In the genomic region with DNA sequence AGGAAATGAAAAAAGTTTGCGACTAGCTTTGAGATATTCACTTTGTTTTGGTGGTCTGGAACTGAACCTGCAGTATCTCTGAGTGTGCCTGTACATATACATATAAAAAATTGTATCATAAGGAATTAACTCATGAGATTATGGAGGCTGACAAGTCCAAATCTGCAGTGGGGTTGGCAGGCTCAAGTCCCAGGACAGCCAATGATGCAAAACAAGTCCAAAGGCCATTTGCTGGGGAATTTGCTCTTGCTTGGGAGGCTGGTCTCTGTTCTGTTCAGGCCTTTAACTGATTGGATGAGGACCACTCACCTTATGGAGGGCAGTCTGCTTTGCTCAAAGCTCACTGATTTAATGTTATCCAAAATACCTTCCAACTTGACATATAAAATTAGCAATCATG, we compare ENCODE assay signal across 24 cellular contexts.
DNase-seq lines count a peak whose midpoint lies in the region; ATAC-seq, FAIRE-seq and TF ChIP-seq lines count a peak whose summit lies in the region.
"Had no signal": no experiment of that assay in that cellular context is flagged by ENCODE, and none has a peak within 500 bp of the region (broad histone marks: within the 10 kb centered on the region; RNA-seq: fewer than 3 reads in every experiment).

No MANE protein-coding gene starts in this region.

- peaks cover 7% of the 10 kb centered on the region for H3K27me3 Mint-ChIP-seq in GM23338 (ENCODE audit: insufficient read depth, low read depth, poor library complexity)
- no peaks in the 10 kb centered on the region for H3K27me3 Mint-ChIP-seq in endodermal cell (ENCODE audit: insufficient read depth)
- H3K27me3 Mint-ChIP-seq in osteocyte (ENCODE audit: unreplicated experiment) = no peaks in the 10 kb centered on the region
- H3K27me3 Mint-ChIP-seq: B cell had no signal

- no peak for TF ChIP-seq POLR2A in HepG2 (IDR thresholded peaks at IDR 0.05; ENCODE audit: insufficient read depth in 1 of 2, low read depth in 2 of 2, low read length in 2 of 2)

- H4K20me1 ChIP-seq in GM23338 (replicated peaks; ENCODE audit: insufficient read depth) (peaks cover 19% of the 10 kb centered on the region), HepG2 (ENCODE audit: insufficient read depth, low read length) (no peaks in the 10 kb centered on the region)
- H4K20me1 ChIP-seq: BLaER1 had no signal

- H3K27ac Mint-ChIP-seq in GM23338 (no peak overlapping the region), endodermal cell (peak overlapping the region; percentile 28), osteocyte (ENCODE audit: unreplicated experiment) (no peak overlapping the region)
- H3K27ac Mint-ChIP-seq: B cell; CD4-positive, CD25-positive, alpha-beta regulatory T cell; CD8-positive, alpha-beta T cell; HFFc6 had no signal

- 0 out of 2 replicates have a peak, but pooled peaks cover 5% of the 10 kb centered on the region for H3F3A ChIP-seq in GM23338 (replicated peaks; ENCODE audit: low read depth)

- no peak for TF ChIP-seq RAD21 in HepG2 (CRISPR knock-in tag; IDR thresholded peaks at IDR 0.05)

- no peaks in the 10 kb centered on the region for H3K36me3 ChIP-seq in GM23338 (ENCODE audit: insufficient read depth)
- peaks cover 40% of the 10 kb centered on the region for H3K36me3 ChIP-seq in endodermal cell (ENCODE audit: control insufficient read depth, insufficient read depth, low read length)
- H3K36me3 ChIP-seq in HepG2 (replicated peaks in 1 of 2; ENCODE audit: control insufficient read depth in 1 of 2, insufficient read depth in 2 of 2, low read length in 2 of 2) = no peaks in the 10 kb centered on the region
- no peaks in the 10 kb centered on the region for H3K36me3 ChIP-seq in skeletal muscle satellite cell (ENCODE audit: insufficient read depth, low read length)
- no peaks in the 10 kb centered on the region for H3K36me3 ChIP-seq in heart right ventricle
- H3K36me3 ChIP-seq: BLaER1, HAP-1 had no signal

- WGBS in endodermal cell (ENCODE audit: insufficient coverage in 1 of 2, insufficient read length in 1 of 2), 2 experiments = no CpG with 5 or more reads among the region's 1 CpG
- 91% methylated on average over 1 of the region's 1 CpG for WGBS in HepG2 (ENCODE audit: low lambda C conversion rate)
- WGBS in heart right ventricle, 2 donors = 97 to 100% methylated on average over 1 of the region's 1 CpG

- CTCF ChIA-PET in HepG2 (lab: Yijun Ruan, JAX; ENCODE audit: low intra/inter-chr PET ratio, low total read pairs) = no interaction called here

- no TSS peak for BruUV-seq in HepG2 (replicated peaks; lab: Mats Ljungman, UMichigan)

- no peak for TF ChIP-seq EP300 in HepG2 (IDR thresholded peaks at IDR 0.05; ENCODE audit: low read depth in 2 of 2, low read length in 2 of 2)
- no peak for TF ChIP-seq EP300 in HepG2 (CRISPR knock-in tag; IDR thresholded peaks at IDR 0.05; ENCODE audit: borderline replicate concordance)

- H3K36me3 Mint-ChIP-seq in GM23338 (ENCODE audit: low read depth) (peaks cover 51% of the 10 kb centered on the region), endodermal cell (ENCODE audit: low read depth) (peaks cover 77% of the 10 kb centered on the region), osteocyte (ENCODE audit: unreplicated experiment) (no peaks in the 10 kb centered on the region)
- H3K36me3 Mint-ChIP-seq: CD4-positive, CD25-positive, alpha-beta regulatory T cell; CD8-positive, alpha-beta T cell had no signal

- no peak for FAIRE-seq in HepG2 (lab: Jason Lieb, UNC)
- FAIRE-seq: A204.1, G401.6, GM19239, H54 had no signal

- H3K9ac ChIP-seq in endodermal cell (ENCODE audit: extremely low read depth, low read length, poor library complexity, severe bottlenecking) (no peak overlapping the region), HepG2 (ENCODE audit: insufficient read depth, low read depth, low read length) (no peak overlapping the region), skeletal muscle satellite cell (ENCODE audit: low read depth, low read length) (peak overlapping the region; percentile 13)
- H3K9ac ChIP-seq: BLaER1, GM23248 had no signal

- no peak overlapping the region for H3K4me3 ChIP-seq in GM23338
- no peak overlapping the region for H3K4me3 ChIP-seq in endodermal cell (ENCODE audit: low read length)
- H3K4me3 ChIP-seq in HepG2 (replicated peaks in 1 of 3; ENCODE audit: insufficient read depth in 1 of 3, low read depth in 2 of 3, low read length in 3 of 3) = no peak overlapping the region
- H3K4me3 ChIP-seq in skeletal muscle satellite cell (ENCODE audit: low read length) = no peak overlapping the region
- no peak overlapping the region for H3K4me3 ChIP-seq in heart right ventricle
- H3K4me3 ChIP-seq: BLaER1, GM23248, HAP-1 had no signal

- DNase-seq in GM23338 (ENCODE audit: low spot score) (no peak), endodermal cell (no peak), HepG2 (ENCODE audit: low spot score) (no peak), nucleus accumbens (lab: John Stamatoyannopoulos, UW) (no peak), heart right ventricle (no peak), osteocyte (ENCODE audit: extremely low spot score, unreplicated experiment) (no peak)
- DNase-seq: Caco-2; CD4-positive, CD25-positive, alpha-beta regulatory T cell; CD8-positive, alpha-beta T cell; DMS153; DND-41; GM23248; HFFc6 had no signal

- 0 out of 2 replicates have a peak overlapping the region, but pooled peaks have one; percentile 39 for H3K27ac ChIP-seq in GM23338 (ENCODE audit: low read depth)
- H3K27ac ChIP-seq in endodermal cell (ENCODE audit: low read depth, low read length) = no peak overlapping the region
- H3K27ac ChIP-seq in HepG2 (ENCODE audit: extremely low read length, insufficient read depth, low read length) = no peak overlapping the region
- H3K27ac ChIP-seq in heart right ventricle = no peak overlapping the region
- H3K27ac ChIP-seq: 22Rv1, BLaER1, C4-2B, GM23248 had no signal

- H3K4me1 Mint-ChIP-seq in GM23338 (peaks cover 31% of the 10 kb centered on the region; the same call in 2 of the 3 replicates), endodermal cell (peaks cover 22% of the 10 kb centered on the region), osteocyte (ENCODE audit: unreplicated experiment) (peaks cover 9% of the 10 kb centered on the region)

- H3K4me2 ChIP-seq in GM23338 = no peak overlapping the region
- no peak overlapping the region for H3K4me2 ChIP-seq in HepG2 (ENCODE audit: low read depth, low read length)
- no peak overlapping the region for H3K4me2 ChIP-seq in skeletal muscle satellite cell (ENCODE audit: low read length)

- H3K9me3 ChIP-seq in endodermal cell (ENCODE audit: control insufficient read depth, low read length) (peaks cover 6% of the 10 kb centered on the region), HepG2 (ENCODE audit: low read length) (no peaks in the 10 kb centered on the region), skeletal muscle satellite cell (replicated peaks; ENCODE audit: low read length) (no peaks in the 10 kb centered on the region), heart right ventricle (no peaks in the 10 kb centered on the region)
- H3K9me3 ChIP-seq: Caco-2, HAP-1 had no signal

- POLR2A ChIA-PET in HepG2 (lab: Yijun Ruan, JAX) = no interaction called here

- ATAC-seq in GM23338 (no peak), HepG2 (no peak), heart right ventricle (no peak), SK-N-SH treated with all-trans-retinoic acid at 6 μM for 48 hours (no peak)
- ATAC-seq: CD8-positive, alpha-beta T cell had no signal

- peaks cover 5% of the 10 kb centered on the region; the same call in 1 of the 2 replicates for H3K9me2 ChIP-seq in GM23338 (ENCODE audit: insufficient read depth)

- intact Hi-C loops in HepG2 (cut with micrococcal nuclease; ENCODE audit: unreplicated experiment) (no loop called here), heart right ventricle (cut with DNase I) (loop anchor here in 1 of 10 donors (10.0 kb wide), 1 partner anchor 79 kb away; no protein-coding TSS in a partner anchor)

- H3K4me3 Mint-ChIP-seq in GM23338 (no peak overlapping the region), endodermal cell (no peak overlapping the region), osteocyte (ENCODE audit: unreplicated experiment) (no peak overlapping the region)
- H3K4me3 Mint-ChIP-seq: B cell; CD4-positive, CD25-positive, alpha-beta regulatory T cell; CD8-positive, alpha-beta T cell; HFFc6 had no signal

- TF ChIP-seq CTCF in GM23338 (conservative IDR thresholded peaks at IDR 0.05; ENCODE audit: low read depth in 2 of 2) = no peak
- TF ChIP-seq CTCF in endodermal cell (conservative IDR thresholded peaks at IDR 0.05) = no peak
- no peak for TF ChIP-seq CTCF in HepG2 (CRISPR knock-in tag; IDR thresholded peaks at IDR 0.05)
- TF ChIP-seq CTCF in heart right ventricle (IDR thresholded peaks at IDR 0.05) = no peak
- TF ChIP-seq CTCF in osteocyte (IDR thresholded peaks at IDR 0.05) = no peak

- H3K9me3 Mint-ChIP-seq in GM23338 (no peaks in the 10 kb centered on the region; the same call in 2 of the 3 replicates), endodermal cell (peaks cover 8% of the 10 kb centered on the region), osteocyte (ENCODE audit: unreplicated experiment) (no peaks in the 10 kb centered on the region)
- H3K9me3 Mint-ChIP-seq: CD4-positive, CD25-positive, alpha-beta regulatory T cell; CD8-positive, alpha-beta T cell; HFFc6 had no signal

- H3K4me1 ChIP-seq in GM23338 (ENCODE audit: insufficient read depth) = peaks cover 24% of the 10 kb centered on the region
- H3K4me1 ChIP-seq in endodermal cell (ENCODE audit: control insufficient read depth, insufficient read depth, low read length) = no peaks in the 10 kb centered on the region
- H3K4me1 ChIP-seq in HepG2 (ENCODE audit: insufficient read depth, low read length) = peaks cover 37% of the 10 kb centered on the region
- peaks cover 32% of the 10 kb centered on the region for H3K4me1 ChIP-seq in skeletal muscle satellite cell (ENCODE audit: control insufficient read depth, insufficient read depth, low read length)
- H3K4me1 ChIP-seq in heart right ventricle = peaks cover 5 to 37% (median 14%) of the 10 kb centered on the region in 9 donors
- H3K4me1 ChIP-seq: HAP-1 had no signal

- H3K27me3 ChIP-seq in GM23338 (ENCODE audit: insufficient read depth) (no peaks in the 10 kb centered on the region), endodermal cell (ENCODE audit: control insufficient read depth, insufficient read depth, low read length, poor library complexity, severe bottlenecking) (no peaks in the 10 kb centered on the region), HepG2 (ENCODE audit: control insufficient read depth in 1 of 2, insufficient read depth in 2 of 2, low read length in 2 of 2) (no peaks in the 10 kb centered on the region), skeletal muscle satellite cell (ENCODE audit: control insufficient read depth, insufficient read depth, low read length) (no peaks in the 10 kb centered on the region), heart right ventricle (no peaks in the 10 kb centered on the region)
- H3K27me3 ChIP-seq: BLaER1 had no signal

- in situ Hi-C loops in HepG2 (cut with HindIII; ENCODE audit: extremely low pct_ligation_motif_present, low pct_unique_long_range_greater_than_20kb) = no loop called here

- H2AFZ ChIP-seq in GM23338 = no peak overlapping the region
- no peak overlapping the region for H2AFZ ChIP-seq in HepG2 (ENCODE audit: low read length)
- H2AFZ ChIP-seq: GM23248 had no signal

- peaks cover 100% of the 10 kb centered on the region for H3K79me2 ChIP-seq in GM23338 (replicated peaks; ENCODE audit: insufficient read depth)
- no peaks in the 10 kb centered on the region for H3K79me2 ChIP-seq in HepG2 (ENCODE audit: insufficient read depth, low read length)

TF ChIP-seq in HepG2, 621 proteins besides CTCF, POLR2A, EP300 and RAD21 (continues in another document):
- no peak for TF ChIP-seq ZNF24 (IDR thresholded peaks at IDR 0.05)
